ENCODE assay signal across 8 cellular contexts in the genomic region with DNA sequence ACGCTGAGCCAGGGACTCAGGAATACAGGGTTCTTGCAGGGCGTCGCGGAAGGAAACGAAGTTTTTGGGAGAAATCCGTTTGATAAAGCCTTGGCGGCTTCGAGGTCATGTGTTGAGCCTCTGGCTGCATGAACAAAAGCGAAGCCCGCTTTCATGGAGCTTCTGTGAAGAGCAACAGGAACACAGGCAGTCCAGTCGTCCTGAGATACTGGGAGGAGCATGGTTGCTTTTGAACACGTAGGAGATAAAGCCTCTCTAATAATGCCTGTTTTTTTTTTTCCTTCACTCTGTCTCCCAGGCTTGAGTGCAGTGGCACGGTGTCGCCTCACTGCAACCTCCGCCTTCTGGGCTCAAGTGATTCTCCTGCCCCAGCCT. TPM values are rescaled to one million over a fixed set of nuclear protein-coding genes. Genes with fewer than 3 reads are reported as not detected.
DNase-seq lines count a peak whose midpoint lies in the region; ATAC-seq and TF ChIP-seq lines count a peak whose summit lies in the region.

No MANE protein-coding gene starts in this region.

- peaks cover 6 to 34% (median 7%) of the 10 kb centered on the region in 3 donors for H3K36me3 ChIP-seq in tibial nerve

- peak overlapping the region in 3 of 4 donors; percentile 89 to 93 (median 91) for H3K27ac ChIP-seq in tibial nerve

- TF ChIP-seq CTCF in GM12864 (IDR thresholded peaks at IDR 0.05; ENCODE audit: low read depth, low read length, missing control alignments): no peak
- no peak for TF ChIP-seq CTCF in astrocyte of the cerebellum (IDR thresholded peaks at IDR 0.05; ENCODE audit: low read depth, low read length, missing control alignments)
- no peak for TF ChIP-seq CTCF in tibial nerve (IDR thresholded peaks at IDR 0.05)

- no peak for DNase-seq in GM12864 (ENCODE audit: low read depth)
- no peak for DNase-seq in astrocyte of the cerebellum (ENCODE audit: low read depth)
- no peak for DNase-seq in left lobe of liver (ENCODE audit: low spot score)
- no peak for DNase-seq in tibial nerve (ENCODE audit: low spot score in 2 of 2)
- no peak for DNase-seq in RKO (ENCODE audit: low spot score)
- no peak for DNase-seq in NCI-H345 treated with DMSO at 0.1 percent for 48 hours (lab: John Stamatoyannopoulos, UW; ENCODE audit: unreplicated experiment)

- peaks cover under 1 to 36% (median 11%) of the 10 kb centered on the region in 4 donors for H3K9me3 ChIP-seq in tibial nerve

- no peak for TF ChIP-seq POLR2A in tibial nerve (IDR thresholded peaks at IDR 0.05)

- ATAC-seq in HG03175 (IDR thresholded peaks at IDR 0.05; ENCODE audit: unreplicated experiment): peak; percentile 1
- peak; percentile 26 for ATAC-seq in left lobe of liver
- ATAC-seq in GM18520 (IDR thresholded peaks at IDR 0.05; ENCODE audit: unreplicated experiment): no peak

- peak overlapping the region; percentile 80 for H3K4me3 ChIP-seq in GM12864 (ENCODE audit: low read depth, low read length)
- peak overlapping the region; percentile 61 for H3K4me3 ChIP-seq in astrocyte of the cerebellum (ENCODE audit: low read depth, low read length)
- H3K4me3 ChIP-seq in tibial nerve: peak overlapping the region; percentile 83 to 93 (median 89)

- in situ Hi-C loops in astrocyte of the cerebellum (cut with HindIII; ENCODE audit: low sequenced_read_pairs): no loop called here

- WGBS in tibial nerve, 2 donors: 22 to 26% methylated on average over 15 of the region's 15 CpGs

- H3K4me1 ChIP-seq in tibial nerve: peaks cover 0 to 18% (median 0%) of the 10 kb centered on the region in 4 donors

- no peak for TF ChIP-seq EP300 in tibial nerve (IDR thresholded peaks at IDR 0.05)

- no peaks in the 10 kb centered on the region for H3K27me3 ChIP-seq in tibial nerve

RNA-seq across cellular contexts. Expression of a gene that starts 0.5 kb away (rescaled TPM):
- total RNA-seq in left lobe of liver (14.6 TPM), tibial nerve (10 to 100 TPM; 33.6 to 66.1 (median 52.5) TPM)

RNA-seq across cellular contexts. Expression of a gene that starts 42.9 kb away (rescaled TPM):
- total RNA-seq in left lobe of liver (2.7 TPM), tibial nerve (1 to 10 TPM; 2.4 to 9.6 (median 6.9) TPM)
